1 cellular context compared by ENCODE assay signal in the genomic region with DNA sequence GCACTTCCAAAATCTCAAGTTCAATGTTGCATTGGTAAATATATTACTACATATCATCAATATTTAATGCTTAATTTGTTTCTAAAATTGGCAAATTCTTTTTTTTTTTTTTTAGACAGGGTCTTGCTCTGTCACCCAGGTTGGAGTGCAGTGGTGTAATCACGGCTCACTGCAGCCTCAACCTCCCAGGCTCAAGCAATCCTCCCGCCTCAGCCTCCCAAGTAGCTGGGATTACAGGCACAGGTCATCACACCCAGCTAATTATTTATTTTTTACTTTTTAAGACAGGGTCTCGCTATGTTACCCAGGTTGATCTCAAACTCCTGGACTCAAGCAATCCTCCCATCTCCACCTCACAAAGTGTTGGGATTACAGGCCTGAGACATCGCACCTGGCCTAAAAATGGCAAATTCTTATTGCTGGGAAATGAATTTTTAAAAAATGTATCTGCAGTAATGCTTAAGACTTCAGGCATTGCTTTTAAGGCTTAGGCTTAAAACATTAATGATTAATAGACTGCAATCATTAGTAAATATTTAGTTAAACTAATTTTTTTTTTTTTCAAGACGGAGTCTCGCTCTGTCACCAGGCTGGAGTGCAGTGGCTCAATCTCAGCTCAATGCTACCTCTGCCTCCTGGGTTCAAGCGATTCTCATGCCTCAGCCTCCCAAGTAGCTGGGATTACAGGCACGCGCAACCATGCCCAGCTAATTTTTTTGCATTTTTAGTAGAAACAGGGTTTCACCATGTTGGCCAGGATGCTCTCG.
TF ChIP-seq lines count a peak whose summit lies in the region.

No MANE protein-coding gene starts in this region.

TF ChIP-seq in HepG2, 621 proteins besides CTCF, POLR2A, EP300 and RAD21 (continued from another document):
- TF ChIP-seq, protein P1, sequence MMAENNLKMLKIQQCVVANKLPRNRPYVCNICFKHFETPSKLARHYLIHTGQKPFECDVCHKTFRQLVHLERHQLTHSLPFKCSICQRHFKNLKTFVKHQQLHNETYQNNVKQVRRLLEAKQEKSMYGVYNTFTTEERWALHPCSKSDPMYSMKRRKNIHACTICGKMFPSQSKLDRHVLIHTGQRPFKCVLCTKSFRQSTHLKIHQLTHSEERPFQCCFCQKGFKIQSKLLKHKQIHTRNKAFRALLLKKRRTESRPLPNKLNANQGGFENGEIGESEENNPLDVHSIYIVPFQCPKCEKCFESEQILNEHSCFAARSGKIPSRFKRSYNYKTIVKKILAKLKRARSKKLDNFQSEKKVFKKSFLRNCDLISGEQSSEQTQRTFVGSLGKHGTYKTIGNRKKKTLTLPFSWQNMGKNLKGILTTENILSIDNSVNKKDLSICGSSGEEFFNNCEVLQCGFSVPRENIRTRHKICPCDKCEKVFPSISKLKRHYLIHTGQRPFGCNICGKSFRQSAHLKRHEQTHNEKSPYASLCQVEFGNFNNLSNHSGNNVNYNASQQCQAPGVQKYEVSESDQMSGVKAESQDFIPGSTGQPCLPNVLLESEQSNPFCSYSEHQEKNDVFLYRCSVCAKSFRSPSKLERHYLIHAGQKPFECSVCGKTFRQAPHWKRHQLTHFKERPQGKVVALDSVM (CRISPR knock-in tag; IDR thresholded peaks at IDR 0.05): peak; percentile 90
- TF ChIP-seq GFI1 (CRISPR knock-in tag; IDR thresholded peaks at IDR 0.05; ENCODE audit: borderline replicate concordance): peak; percentile 59; the same call in 1 of the 2 replicates
- TF ChIP-seq, protein P2, sequence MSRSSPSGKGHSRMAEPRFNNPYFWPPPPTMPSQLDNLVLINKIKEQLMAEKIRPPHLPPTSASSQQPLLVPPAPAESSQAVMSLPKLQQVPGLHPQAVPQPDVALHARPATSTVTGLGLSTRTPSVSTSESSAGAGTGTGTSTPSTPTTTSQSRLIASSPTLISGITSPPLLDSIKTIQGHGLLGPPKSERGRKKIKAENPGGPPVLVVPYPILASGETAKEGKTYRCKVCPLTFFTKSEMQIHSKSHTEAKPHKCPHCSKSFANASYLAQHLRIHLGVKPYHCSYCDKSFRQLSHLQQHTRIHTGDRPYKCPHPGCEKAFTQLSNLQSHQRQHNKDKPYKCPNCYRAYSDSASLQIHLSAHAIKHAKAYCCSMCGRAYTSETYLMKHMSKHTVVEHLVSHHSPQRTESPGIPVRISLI (CRISPR knock-in tag; IDR thresholded peaks at IDR 0.05; ENCODE audit: borderline replicate concordance): peak; percentile 76; the same call in 1 of the 2 replicates
